In the genomic region with DNA sequence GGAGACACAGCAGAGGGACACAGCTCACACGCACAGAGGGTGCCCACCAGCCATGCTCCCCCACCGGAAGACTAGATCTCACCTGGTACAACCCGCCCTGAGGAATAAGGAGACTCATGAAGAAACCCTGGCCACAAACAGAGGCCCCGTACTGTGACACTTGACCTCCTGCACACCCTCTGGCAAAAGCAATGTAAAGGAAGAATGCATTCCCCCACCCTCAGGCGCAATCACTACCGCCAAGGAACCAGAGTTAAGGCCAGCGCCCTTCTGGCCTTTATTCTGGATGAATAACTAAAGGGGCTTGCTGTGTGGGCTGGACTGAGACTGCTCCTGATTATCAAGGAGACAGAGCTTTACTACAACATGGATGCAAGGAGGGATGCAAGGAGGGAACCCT, we compare ENCODE assay signal across 19 cellular contexts.
DNase-seq lines count a peak whose midpoint lies in the region; ATAC-seq and TF ChIP-seq lines count a peak whose summit lies in the region.
"Had no signal": no experiment of that assay in that cellular context is flagged by ENCODE, and none has a peak within 500 bp of the region (broad histone marks: within the 10 kb centered on the region; RNA-seq: fewer than 3 reads in every experiment).

No MANE protein-coding gene starts in this region.

- peaks cover 5% of the 10 kb centered on the region for H3K9me3 Mint-ChIP-seq in glutamatergic neuron (ENCODE audit: unreplicated experiment)
- peaks cover 8% of the 10 kb centered on the region for H3K9me3 Mint-ChIP-seq in stimulated activated memory B cell treated with anti-CD40 and anti-IgM and Interleukin-4, amounts not matched to agents 10 μg/mL and 1 μg/mL and 100 μg/mL, for 72 hours
- H3K9me3 Mint-ChIP-seq: CD4-positive, alpha-beta T cell had no signal

- peaks cover 12% of the 10 kb centered on the region for H3K4me1 Mint-ChIP-seq in glutamatergic neuron (ENCODE audit: low read depth, unreplicated experiment)
- no peaks in the 10 kb centered on the region for H3K4me1 Mint-ChIP-seq in stimulated activated memory B cell treated with anti-CD40 and anti-IgM and Interleukin-4, amounts not matched to agents 10 μg/mL and 1 μg/mL and 100 μg/mL, for 72 hours
- H3K4me1 Mint-ChIP-seq: CD14-positive monocyte; CD8-positive, alpha-beta memory T cell had no signal

- DNase-seq in ELF-1 (ENCODE audit: low read depth, low spot score) (peak; percentile 87), ecto neural progenitor cell (ENCODE audit: low spot score) (peak; percentile 61), glutamatergic neuron (no peak), cerebellar nuclear complex (lab: John Stamatoyannopoulos, UW) (no peak), kidney glomerular epithelial cell (lab: John Stamatoyannopoulos, UW) (no peak), AML-193 (lab: John Stamatoyannopoulos, UW) (no peak), NCI-H1436 (lab: John Stamatoyannopoulos, UW) (no peak)
- DNase-seq: BE2C; CD4-positive, alpha-beta T cell; CD8-positive, alpha-beta memory T cell; DMS 273 treated with DMSO at 0.1 percent for 48 hours; DMS79; EL; GF-D8; GOT3; H7; HCEC 1CT had no signal

- H3K4me3 Mint-ChIP-seq in glutamatergic neuron (ENCODE audit: unreplicated experiment), result no peak overlapping the region
- no peak overlapping the region for H3K4me3 Mint-ChIP-seq in stimulated activated memory B cell treated with anti-CD40 and anti-IgM and Interleukin-4, amounts not matched to agents 10 μg/mL and 1 μg/mL and 100 μg/mL, for 72 hours
- H3K4me3 Mint-ChIP-seq: CD14-positive monocyte; CD4-positive, alpha-beta T cell; CD8-positive, alpha-beta memory T cell had no signal

- H3K27ac Mint-ChIP-seq in glutamatergic neuron (ENCODE audit: unreplicated experiment), result peak overlapping the region; percentile 23
- H3K27ac Mint-ChIP-seq in stimulated activated memory B cell treated with anti-CD40 and anti-IgM and Interleukin-4, amounts not matched to agents 10 μg/mL and 1 μg/mL and 100 μg/mL, for 72 hours, result no peak overlapping the region
- H3K27ac Mint-ChIP-seq: CD14-positive monocyte; CD4-positive, alpha-beta T cell; CD8-positive, alpha-beta memory T cell had no signal

- peak; percentile 12 for ATAC-seq in stimulated activated memory B cell treated with anti-CD40 and anti-IgM and Interleukin-4, amounts not matched to agents 10 μg/mL and 1 μg/mL and 100 μg/mL, for 72 hours

- no peaks in the 10 kb centered on the region for H3K36me3 Mint-ChIP-seq in glutamatergic neuron (ENCODE audit: unreplicated experiment)
- no peaks in the 10 kb centered on the region for H3K36me3 Mint-ChIP-seq in stimulated activated memory B cell treated with anti-CD40 and anti-IgM and Interleukin-4, amounts not matched to agents 10 μg/mL and 1 μg/mL and 100 μg/mL, for 72 hours
- H3K36me3 Mint-ChIP-seq: CD14-positive monocyte; CD8-positive, alpha-beta memory T cell had no signal

- peaks cover 2% of the 10 kb centered on the region for H3K27me3 Mint-ChIP-seq in glutamatergic neuron (ENCODE audit: unreplicated experiment)
- no peaks in the 10 kb centered on the region for H3K27me3 Mint-ChIP-seq in stimulated activated memory B cell treated with anti-CD40 and anti-IgM and Interleukin-4, amounts not matched to agents 10 μg/mL and 1 μg/mL and 100 μg/mL, for 72 hours
- H3K27me3 Mint-ChIP-seq: CD4-positive, alpha-beta T cell had no signal

- TF ChIP-seq CTCF in glutamatergic neuron (IDR thresholded peaks at IDR 0.05; ENCODE audit: partially characterized antibody, unreplicated experiment), result no peak

Comparison
In these comparisons a context has a peak if more than half of its experiments do, and no peak if none do; other contexts are left out.
1. DNase-seq: peak in ELF-1 (single experiment) and ecto neural progenitor cell (single experiment); none in glutamatergic neuron (single experiment), cerebellar nuclear complex (0 of 2), kidney glomerular epithelial cell (single experiment), AML-193 (0 of 2) and NCI-H1436 (single experiment).